Comparison of ENCODE assay signal across 20 cellular contexts in genomic region chr16:13234999-13235398, GRCh38.
DNase-seq lines count a peak whose midpoint lies in the region; ATAC-seq, FAIRE-seq and TF ChIP-seq lines count a peak whose summit lies in the region.
"Had no signal": no experiment of that assay in that cellular context is flagged by ENCODE, and none has a peak within 500 bp of the region (broad histone marks: within the 10 kb centered on the region; RNA-seq: fewer than 3 reads in every experiment).

No MANE protein-coding gene starts in this region.

- peak overlapping the region; percentile 32; the same call in 1 of the 2 replicates for H2BK20ac ChIP-seq in H1 (ENCODE audit: low read length)

- no peak overlapping the region for H4K91ac ChIP-seq in H1 (replicated peaks; ENCODE audit: insufficient read length, low read length)

- H3K9ac ChIP-seq in HepG2 (ENCODE audit: insufficient read depth, low read depth, low read length) = no peak overlapping the region
- no peak overlapping the region for H3K9ac ChIP-seq in H1 (replicated peaks in 1 of 4; ENCODE audit: extremely low read depth in 1 of 4, low read depth in 3 of 4, low read length in 3 of 4)
- H3K9ac ChIP-seq: BLaER1 treated with 17β-estradiol and CSF1 and Interleukin-3, amounts not matched to agents 10 nM and 100 nM had no signal

- TF ChIP-seq CTCF in HepG2 (CRISPR knock-in tag; IDR thresholded peaks at IDR 0.05) (no peak), right lobe of liver (IDR thresholded peaks at IDR 0.05) (no peak), H1 (IDR thresholded peaks at IDR 0.05; ENCODE audit: control extremely low read depth in 1 of 3, insufficient read depth in 1 of 3, low read depth in 1 of 3, low read length in 3 of 3) (no peak), transverse colon (IDR thresholded peaks at IDR 0.05) (no peak)

- DNase-seq in HepG2 (ENCODE audit: low spot score) (no peak), right lobe of liver (no peak), H1 (ENCODE audit: low read depth in 1 of 2, low spot score in 2 of 2) (no peak), Kasumi-1 (lab: John Stamatoyannopoulos, UW) (no peak), transverse colon (no peak)
- DNase-seq: AML-193; Caco-2; Calu3; CD4-positive, alpha-beta T cell; CD8-positive, alpha-beta T cell; DMS79 treated with DMSO at 0.1 percent for 48 hours; GF-D8 had no signal

- 74% methylated on average over 17 of the region's 17 CpGs for WGBS in HepG2 (ENCODE audit: low lambda C conversion rate)
- WGBS in right lobe of liver (ENCODE audit: insufficient coverage, low coverage, low lambda C conversion rate, missing lambda C conversion rate) = 90% methylated on average over 9 of the region's 17 CpGs
- WGBS in H1 (ENCODE audit: extremely low coverage in 1 of 2, insufficient coverage in 1 of 2, insufficient read length in 1 of 2, insufficient replicate concordance in 2 of 2, low coverage in 1 of 2, low lambda C conversion rate in 2 of 2, missing lambda C conversion rate in 1 of 2), 2 experiments = 92% methylated on average over 17 of the region's 17 CpGs; no CpG with 5 or more reads in 1 of the 2 experiments
- 86 to 93% methylated on average over 6 to 16 of the region's 17 CpGs for WGBS in transverse colon (ENCODE audit: low coverage in 1 of 2), 2 donors

- H3K18ac ChIP-seq in H1 (ENCODE audit: extremely low read depth, low read length) = no peak overlapping the region

- H2AK5ac ChIP-seq in H1 (ENCODE audit: low read depth, low read length) = no peak overlapping the region

- H4K20me1 ChIP-seq in HepG2 (ENCODE audit: insufficient read depth, low read length) (no peaks in the 10 kb centered on the region), H1 (replicated peaks in 1 of 2; ENCODE audit: control insufficient read depth in 1 of 2, insufficient read depth in 2 of 2, low read length in 2 of 2) (no peaks in the 10 kb centered on the region)
- H4K20me1 ChIP-seq: BLaER1 treated with 17β-estradiol and CSF1 and Interleukin-3, amounts not matched to agents 10 nM and 100 nM had no signal

- H3K79me2 ChIP-seq in HepG2 (ENCODE audit: insufficient read depth, low read length) (no peaks in the 10 kb centered on the region), H1 (ENCODE audit: control insufficient read depth in 1 of 2, insufficient read depth in 2 of 2, low read length in 2 of 2) (no peaks in the 10 kb centered on the region)

- BruUV-seq in HepG2 (replicated peaks; lab: Mats Ljungman, UMichigan) = no TSS peak

- H3K4me1 ChIP-seq in HepG2 (ENCODE audit: insufficient read depth, low read length) = peaks cover 14% of the 10 kb centered on the region
- H3K4me1 ChIP-seq in right lobe of liver = no peaks in the 10 kb centered on the region
- peaks cover 0 to 8% (median 5%) of the 10 kb centered on the region in 4 experiments; a peak in 6 of 7 replicates for H3K4me1 ChIP-seq in H1 (replicated peaks in 1 of 4; ENCODE audit: control insufficient read depth in 3 of 4, insufficient read depth in 4 of 4, low read length in 3 of 4)
- no peaks in the 10 kb centered on the region for H3K4me1 ChIP-seq in transverse colon
- H3K4me1 ChIP-seq: A549 had no signal

- no peak for TF ChIP-seq EP300 in HepG2 (IDR thresholded peaks at IDR 0.05; ENCODE audit: low read depth in 2 of 2, low read length in 2 of 2)
- no peak for TF ChIP-seq EP300 in HepG2 (CRISPR knock-in tag; IDR thresholded peaks at IDR 0.05; ENCODE audit: borderline replicate concordance)
- no peak for TF ChIP-seq EP300 in H1 (IDR thresholded peaks at IDR 0.05; ENCODE audit: borderline replicate concordance in 1 of 2, low read depth in 2 of 2, low read length in 2 of 2)
- TF ChIP-seq EP300 in transverse colon (IDR thresholded peaks at IDR 0.05; ENCODE audit: low read depth) = no peak

- H2BK12ac ChIP-seq in H1 (ENCODE audit: low read depth, low read length) = 0 out of 2 replicates have a peak overlapping the region, but pooled peaks have one; percentile 60

- H3K56ac ChIP-seq in H1 (replicated peaks; ENCODE audit: insufficient read length, low read depth, low read length) = no peak overlapping the region

- intact Hi-C loops in HepG2 (cut with micrococcal nuclease; ENCODE audit: unreplicated experiment) (no loop called here), right lobe of liver (cut with DNase I) (no loop called here), transverse colon (cut with DNase I; ENCODE audit: low total_unique reads) (no loop called here)

- H3K4ac ChIP-seq in H1 (replicated peaks; ENCODE audit: insufficient read length, low read depth, low read length) = no peak overlapping the region

- in situ Hi-C loops in HepG2 (cut with HindIII; ENCODE audit: extremely low pct_ligation_motif_present, low pct_unique_long_range_greater_than_20kb) = no loop called here
- in situ Hi-C loops in transverse colon (cut with MboI; ENCODE audit: low pct_ligation_motif_present in 1 of 4, low pct_unique_long_range_greater_than_20kb in 1 of 4, low sequenced_read_pairs in 3 of 4) = loop anchor here in 2 of 4 donors (25.0 kb wide), 2 partner anchors 102 to 123 kb away; no protein-coding TSS in a partner anchor

- H3K36me3 ChIP-seq in HepG2 (replicated peaks in 1 of 2; ENCODE audit: control insufficient read depth in 1 of 2, insufficient read depth in 2 of 2, low read length in 2 of 2) = no peaks in the 10 kb centered on the region
- H3K36me3 ChIP-seq in right lobe of liver = no peaks in the 10 kb centered on the region
- H3K36me3 ChIP-seq in H1 (ENCODE audit: control insufficient read depth in 2 of 4, insufficient read depth in 4 of 4, low read length in 3 of 4) = no peaks in the 10 kb centered on the region
- no peaks in the 10 kb centered on the region for H3K36me3 ChIP-seq in transverse colon
- H3K36me3 ChIP-seq: BLaER1 treated with 17β-estradiol and CSF1 and Interleukin-3, amounts not matched to agents 10 nM and 100 nM had no signal

- no peak for ATAC-seq in HepG2
- ATAC-seq in right lobe of liver = no peak
- ATAC-seq: A549; CD8-positive, alpha-beta T cell had no signal

- H3K27ac ChIP-seq in HepG2 (ENCODE audit: extremely low read length, insufficient read depth, low read length) (no peak overlapping the region), right lobe of liver (no peak overlapping the region), H1 (ENCODE audit: low read depth, low read length) (no peak overlapping the region), transverse colon (no peak overlapping the region)
- H3K27ac ChIP-seq: 22Rv1; A549; BLaER1 treated with 17β-estradiol and CSF1 and Interleukin-3, amounts not matched to agents 10 nM and 100 nM; C4-2B had no signal

- FAIRE-seq in HepG2 (lab: Jason Lieb, UNC) = no peak
- FAIRE-seq in H1 (lab: Jason Lieb, UNC) = no peak
- FAIRE-seq: A549, D721Med, G401.6, GM12891, GM19239 had no signal

- H2AFZ ChIP-seq in HepG2 (ENCODE audit: low read length) (no peak overlapping the region), H1 (ENCODE audit: low read length) (no peak overlapping the region)

- H2BK5ac ChIP-seq in H1 (ENCODE audit: low read depth, low read length) = no peak overlapping the region; the same call in 1 of the 2 replicates

- H3K4me3 ChIP-seq in HepG2 (replicated peaks in 1 of 3; ENCODE audit: insufficient read depth in 1 of 3, low read depth in 2 of 3, low read length in 3 of 3) (no peak overlapping the region), right lobe of liver (no peak overlapping the region), H1 (ENCODE audit: extremely low read depth in 1 of 4, insufficient read depth in 2 of 4, low read depth in 3 of 4, low read length in 4 of 4) (no peak overlapping the region), transverse colon (no peak overlapping the region)
- H3K4me3 ChIP-seq: A549; BLaER1 treated with 17β-estradiol and CSF1 and Interleukin-3, amounts not matched to agents 10 nM and 100 nM had no signal

- no peak overlapping the region for H2BK120ac ChIP-seq in H1 (replicated peaks; ENCODE audit: low read depth, low read length)

- no peak overlapping the region for H3K23ac ChIP-seq in H1 (ENCODE audit: insufficient read length)

- POLR2A ChIA-PET in HepG2 (lab: Yijun Ruan, JAX) = no interaction called here
- POLR2A ChIA-PET in H1 (lab: Charles Lee; ENCODE audit: partially characterized antibody) = no interaction called here

- H3K9me3 ChIP-seq in HepG2 (ENCODE audit: low read length) = no peaks in the 10 kb centered on the region
- no peaks in the 10 kb centered on the region for H3K9me3 ChIP-seq in right lobe of liver
- H3K9me3 ChIP-seq in H1 (ENCODE audit: insufficient read depth in 2 of 2, low read depth in 1 of 2, low read length in 1 of 2) = no peaks in the 10 kb centered on the region
- H3K9me3 ChIP-seq in transverse colon = no peaks in the 10 kb centered on the region
- H3K9me3 ChIP-seq: A549, Caco-2 had no signal

- H4K8ac ChIP-seq in H1 (ENCODE audit: extremely low read depth, insufficient read depth, low read length) = peak overlapping the region; percentile 58; the same call in 1 of the 2 replicates

- CTCF ChIA-PET in HepG2 (lab: Yijun Ruan, JAX; ENCODE audit: low intra/inter-chr PET ratio, low total read pairs) = no interaction called here
- CTCF ChIA-PET in H1 (lab: Charles Lee; ENCODE audit: partially characterized antibody) = no interaction called here

- no peak for TF ChIP-seq POLR2A in HepG2 (IDR thresholded peaks at IDR 0.05; ENCODE audit: insufficient read depth in 1 of 2, low read depth in 2 of 2, low read length in 2 of 2)
- TF ChIP-seq POLR2A in right lobe of liver (IDR thresholded peaks at IDR 0.05) = no peak
- TF ChIP-seq POLR2A in H1 (IDR thresholded peaks at IDR 0.05; ENCODE audit: control extremely low read depth in 1 of 2, low read depth in 2 of 2, low read length in 2 of 2) = no peak
- no peak for TF ChIP-seq POLR2A in transverse colon (IDR thresholded peaks at IDR 0.05)

- H3K23me2 ChIP-seq in H1 (ENCODE audit: low read depth, low read length) = no peaks in the 10 kb centered on the region

- no peaks in the 10 kb centered on the region; a peak in 1 of 5 replicates for H3K27me3 ChIP-seq in HepG2 (ENCODE audit: control insufficient read depth in 1 of 2, insufficient read depth in 2 of 2, low read length in 2 of 2)
- H3K27me3 ChIP-seq in right lobe of liver = no peaks in the 10 kb centered on the region
- H3K27me3 ChIP-seq in H1 (replicated peaks in 1 of 4; ENCODE audit: control insufficient read depth in 3 of 4, extremely low read depth in 1 of 4, insufficient read depth in 3 of 4, low read length in 3 of 4) = no peaks in the 10 kb centered on the region
- no peaks in the 10 kb centered on the region for H3K27me3 ChIP-seq in transverse colon
- H3K27me3 ChIP-seq: BLaER1 treated with 17β-estradiol and CSF1 and Interleukin-3, amounts not matched to agents 10 nM and 100 nM had no signal

- H3K4me2 ChIP-seq in HepG2 (ENCODE audit: low read depth, low read length) = no peak overlapping the region
- no peak overlapping the region for H3K4me2 ChIP-seq in H1 (ENCODE audit: insufficient read depth in 1 of 2, low read depth in 2 of 2, low read length in 2 of 2)
- H3K4me2 ChIP-seq: A549 had no signal

- TF ChIP-seq RAD21 in HepG2 (CRISPR knock-in tag; IDR thresholded peaks at IDR 0.05) = no peak
- TF ChIP-seq RAD21 in H1 (IDR thresholded peaks at IDR 0.05 in 1 of 2, conservative IDR thresholded peaks at IDR 0.05 in 1 of 2; ENCODE audit: low read depth in 2 of 2, low read length in 2 of 2) = no peak

- H4K5ac ChIP-seq in H1 (ENCODE audit: insufficient read length, low read depth, low read length) = no peak overlapping the region

- H3K79me1 ChIP-seq in H1 (ENCODE audit: low read depth, low read length) = no peaks in the 10 kb centered on the region

- H2BK15ac ChIP-seq in H1 (ENCODE audit: low read length) = no peak overlapping the region; the same call in 1 of the 2 replicates

- no peak overlapping the region for H3K14ac ChIP-seq in H1 (ENCODE audit: insufficient read length)
